ENCODE assay signal across 8 cellular contexts in genomic region chr14:68685419-68686211, GRCh38.
DNase-seq lines count a peak whose midpoint lies in the region; TF ChIP-seq lines count a peak whose summit lies in the region.

No MANE protein-coding gene starts in this region.

- 68 to 77% methylated on average over 12 of the region's 12 CpGs for WGBS in GM23248 (ENCODE audit: low coverage in 1 of 2, low lambda C conversion rate in 2 of 2, missing lambda C conversion rate in 2 of 2), 2 experiments

- TF ChIP-seq CTCF in Loucy (conservative IDR thresholded peaks at IDR 0.05; ENCODE audit: low read length) (no peak), fibroblast of mammary gland (conservative IDR thresholded peaks at IDR 0.05; ENCODE audit: control insufficient read depth, insufficient read depth, low read depth, low read length) (no peak)

- H3K36me3 ChIP-seq in GM23248 (ENCODE audit: low read depth) (no peaks in the 10 kb centered on the region), Loucy (ENCODE audit: insufficient read depth, low read length) (no peaks in the 10 kb centered on the region)

- H2AFZ ChIP-seq in GM23248 (no peak overlapping the region), Loucy (ENCODE audit: low read length) (no peak overlapping the region)

- H3K4me2 ChIP-seq in GM23248 (ENCODE audit: unreplicated experiment) (no peak overlapping the region), Loucy (ENCODE audit: low read depth, low read length, poor library complexity, severe bottlenecking) (peak overlapping the region; percentile 78)

- no peaks in the 10 kb centered on the region for H4K20me1 ChIP-seq in GM23248 (ENCODE audit: insufficient read depth)
- H4K20me1 ChIP-seq in Loucy (ENCODE audit: insufficient read depth, low read length, poor library complexity, severe bottlenecking), result no peaks in the 10 kb centered on the region

- H3K9ac ChIP-seq in GM23248 (peak overlapping the region; percentile 41), Loucy (ENCODE audit: low read depth, low read length, poor library complexity, severe bottlenecking) (peak overlapping the region; percentile 51)

- H3K27me3 ChIP-seq in GM23248 (replicated peaks; ENCODE audit: insufficient read depth), result no peaks in the 10 kb centered on the region
- no peaks in the 10 kb centered on the region for H3K27me3 ChIP-seq in Loucy (ENCODE audit: insufficient read depth, low read length, poor library complexity, severe bottlenecking)

- in situ Hi-C loops in GM23248 (cut with MboI), result loop anchor here (10.0 kb wide), 1 partner anchor 431 kb away; no protein-coding TSS in a partner anchor

- H3F3A ChIP-seq in GM23248 (ENCODE audit: insufficient read depth) (peaks cover 65% of the 10 kb centered on the region), Loucy (ENCODE audit: low read depth) (peaks cover 9% of the 10 kb centered on the region)

- peak overlapping the region; percentile 83 for H3K27ac ChIP-seq in GM23248

- H3K9me2 ChIP-seq in GM23248 (ENCODE audit: insufficient read depth), result no peaks in the 10 kb centered on the region
- no peaks in the 10 kb centered on the region for H3K9me2 ChIP-seq in Loucy (replicated peaks; ENCODE audit: low read depth, low read length)

- H3K79me2 ChIP-seq in GM23248 (ENCODE audit: insufficient read depth), result 0 out of 2 replicates have a peak, but pooled peaks cover 4% of the 10 kb centered on the region
- H3K79me2 ChIP-seq in Loucy (ENCODE audit: insufficient read depth, low read length), result no peaks in the 10 kb centered on the region

- no peaks in the 10 kb centered on the region for H3K9me3 ChIP-seq in GM23248 (ENCODE audit: low read depth)
- H3K9me3 ChIP-seq in Loucy (ENCODE audit: insufficient read depth, low read depth, low read length), result no peaks in the 10 kb centered on the region

- H3K4me1 ChIP-seq in GM23248 (ENCODE audit: insufficient read depth) (peaks cover 87% of the 10 kb centered on the region), Loucy (ENCODE audit: insufficient read depth, low read length, poor library complexity, severe bottlenecking) (peaks cover 64% of the 10 kb centered on the region)

- DNase-seq in ELF-1 (ENCODE audit: low read depth, low spot score), result peak; percentile 78
- DNase-seq in GM23248, result peak; percentile 76
- peak; percentile 61 to 73 for DNase-seq in activated CD8-positive, alpha-beta memory T cell treated with anti-CD3 and anti-CD28 coated beads for 1 hour (ENCODE audit: extremely low read depth in 1 of 2, low read depth in 1 of 2)
- peak; percentile 82 for DNase-seq in fibroblast of mammary gland (ENCODE audit: low read depth)
- DNase-seq in stimulated activated CD4-positive, alpha-beta T cell treated with anti-CD3 and anti-CD28 coated beads, Interleukin-15, amount 100 ng/mL, for 48 hours (ENCODE audit: low read depth in 2 of 2), result peak; percentile 69 to 74
- DNase-seq in NCI-H748 (lab: John Stamatoyannopoulos, UW; ENCODE audit: unreplicated experiment), result no peak
- DNase-seq in mesenteric fat pad (ENCODE audit: low spot score), result no peak

- H3K4me3 ChIP-seq in GM23248, result no peak overlapping the region
- H3K4me3 ChIP-seq in Loucy (ENCODE audit: low read length, poor library complexity, severe bottlenecking), result peak overlapping the region; percentile 57
- no peak overlapping the region for H3K4me3 ChIP-seq in fibroblast of mammary gland (ENCODE audit: control insufficient read depth, low read depth, low read length)

Comparison
In these comparisons a context has a peak if more than half of its experiments do, and no peak if none do; other contexts are left out.
1. DNase-seq: peak in ELF-1 (single experiment), GM23248 (single experiment), activated CD8-positive, alpha-beta memory T cell treated with anti-CD3 and anti-CD28 coated beads for 1 hour (2 of 2), fibroblast of mammary gland (single experiment) and stimulated activated CD4-positive, alpha-beta T cell treated with anti-CD3 and anti-CD28 coated beads, Interleukin-15, amount 100 ng/mL, for 48 hours (2 of 2); none in NCI-H748 (single experiment) and mesenteric fat pad (single experiment).